ENCODE assay signal across 13 cellular contexts in the genomic region with DNA sequence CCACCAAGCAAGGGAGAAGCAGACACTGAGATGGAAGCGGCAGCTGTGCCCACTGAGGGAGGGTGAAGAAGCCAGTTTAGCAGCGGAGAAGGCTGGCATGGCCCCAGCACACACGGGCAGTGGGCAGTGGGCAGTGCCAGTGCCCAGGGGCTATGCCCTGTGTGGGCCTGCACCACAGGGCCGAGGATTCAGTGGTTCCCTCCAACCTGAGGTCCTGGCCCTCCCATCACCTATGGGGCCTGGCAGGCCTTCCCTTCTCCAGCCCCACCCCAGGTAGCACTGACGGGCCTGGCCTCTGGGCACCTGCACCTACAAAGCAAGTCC.
DNase-seq lines count a peak whose midpoint lies in the region; ATAC-seq, FAIRE-seq and TF ChIP-seq lines count a peak whose summit lies in the region.
"Had no signal": no experiment of that assay in that cellular context is flagged by ENCODE, and none has a peak within 500 bp of the region (broad histone marks: within the 10 kb centered on the region; RNA-seq: fewer than 3 reads in every experiment).

No MANE protein-coding gene starts in this region.

- peaks cover 5% of the 10 kb centered on the region for H3K36me3 Mint-ChIP-seq in activated T-cell treated with anti-CD3 and anti-CD28 coated beads, Interleukin-2, amount 50 U/mL, for 24 hours (ENCODE audit: low read depth)
- H3K36me3 Mint-ChIP-seq in stimulated activated naive CD8-positive, alpha-beta T cell treated with anti-CD3 and anti-CD28 coated beads, Interleukin-15, Interleukin-2, amounts not matched to agents 100 ng/mL and 50 ng/mL, for 24 hours (ENCODE audit: low read depth) = no peaks in the 10 kb centered on the region

- H3K27me3 ChIP-seq in PC-3 (ENCODE audit: low read length) (no peaks in the 10 kb centered on the region), dorsolateral prefrontal cortex (no peaks in the 10 kb centered on the region), suprapubic skin (no peaks in the 10 kb centered on the region)
- H3K27me3 ChIP-seq: adrenal gland, tibial artery had no signal

- TF ChIP-seq CTCF in PC-3 (conservative IDR thresholded peaks at IDR 0.05; ENCODE audit: low read depth, low read length) = 0 out of 2 replicates have a peak, but pooled peaks have one; percentile 11
- peak in 12 of 56 donors; percentile 0 to 35 (median 10) for TF ChIP-seq CTCF in dorsolateral prefrontal cortex (IDR thresholded peaks at IDR 0.05 in 54 of 56, conservative IDR thresholded peaks at IDR 0.05 in 2 of 56; ENCODE audit: low read depth in 1 of 56, partially characterized antibody in 56 of 56)
- TF ChIP-seq CTCF in suprapubic skin (IDR thresholded peaks at IDR 0.05) = no peak
- no peak for TF ChIP-seq CTCF in GM13976 (IDR thresholded peaks at IDR 0.05; ENCODE audit: borderline replicate concordance, control extremely low read depth, extremely low read depth, insufficient read depth, missing control alignments)

- TF ChIP-seq POLR2A in suprapubic skin (IDR thresholded peaks at IDR 0.05) = no peak

- H3K9me3 ChIP-seq in PC-3 (ENCODE audit: low read length) (no peaks in the 10 kb centered on the region), suprapubic skin (no peaks in the 10 kb centered on the region)
- H3K9me3 ChIP-seq: adrenal gland, tibial artery had no signal

- H3K9me3 Mint-ChIP-seq in activated T-cell treated with anti-CD3 and anti-CD28 coated beads, Interleukin-2, amount 50 U/mL, for 24 hours = no peaks in the 10 kb centered on the region
- H3K9me3 Mint-ChIP-seq in stimulated activated naive CD8-positive, alpha-beta T cell treated with anti-CD3 and anti-CD28 coated beads, Interleukin-15, Interleukin-2, amounts not matched to agents 100 ng/mL and 50 ng/mL, for 24 hours = no peaks in the 10 kb centered on the region

- no peak for DNase-seq in activated T-cell treated with anti-CD3 and anti-CD28 coated beads, Interleukin-2, amount 50 U/mL, for 24 hours
- DNase-seq in activated T-cell treated with anti-CD3 and anti-CD28 coated beads, Interleukin-2, amount 50 U/mL, for 48 hours = no peak
- DNase-seq in PC-3 (no peak), dorsolateral prefrontal cortex (no peak), urothelium cell line (ENCODE audit: low spot score) (no peak), suprapubic skin (ENCODE audit: low spot score in 2 of 2) (no peak), GM13976 (ENCODE audit: low spot score) (no peak)
- DNase-seq: ACHN, adrenal gland, MM.1S, SIG-M5, tibial artery had no signal

- no peak overlapping the region for H3K9ac ChIP-seq in PC-3 (ENCODE audit: low read length)

- no peak overlapping the region for H2AFZ ChIP-seq in PC-3 (ENCODE audit: low read length)

- H3K4me1 Mint-ChIP-seq in activated T-cell treated with anti-CD3 and anti-CD28 coated beads, Interleukin-2, amount 50 U/mL, for 24 hours (ENCODE audit: low read depth) = peaks cover 37% of the 10 kb centered on the region
- peaks cover 46% of the 10 kb centered on the region for H3K4me1 Mint-ChIP-seq in stimulated activated naive CD8-positive, alpha-beta T cell treated with anti-CD3 and anti-CD28 coated beads, Interleukin-15, Interleukin-2, amounts not matched to agents 100 ng/mL and 50 ng/mL, for 24 hours (ENCODE audit: low read depth)

- H3K4me3 Mint-ChIP-seq in activated T-cell treated with anti-CD3 and anti-CD28 coated beads, Interleukin-2, amount 50 U/mL, for 24 hours = no peak overlapping the region
- no peak overlapping the region for H3K4me3 Mint-ChIP-seq in stimulated activated naive CD8-positive, alpha-beta T cell treated with anti-CD3 and anti-CD28 coated beads, Interleukin-15, Interleukin-2, amounts not matched to agents 100 ng/mL and 50 ng/mL, for 24 hours

- no peak for ATAC-seq in PC-3

- TF ChIP-seq EP300 in suprapubic skin (IDR thresholded peaks at IDR 0.05) = no peak

- peaks cover 55% of the 10 kb centered on the region for H3K4me1 ChIP-seq in PC-3 (ENCODE audit: insufficient read depth, low read length)
- H3K4me1 ChIP-seq in suprapubic skin = peaks cover 48% of the 10 kb centered on the region

- H3K27ac ChIP-seq in PC-3 (ENCODE audit: low read length) (no peak overlapping the region), dorsolateral prefrontal cortex (peak overlapping the region; percentile 84 to 100 (median 98)), suprapubic skin (no peak overlapping the region)
- H3K27ac ChIP-seq: tibial artery had no signal

- no peak for FAIRE-seq in urothelium cell line (lab: Jason Lieb, UNC)

- no peaks in the 10 kb centered on the region for H3K9me2 ChIP-seq in PC-3 (replicated peaks; ENCODE audit: low read length)

- H3K36me3 ChIP-seq in PC-3 (ENCODE audit: low read depth, low read length) (no peaks in the 10 kb centered on the region), suprapubic skin (no peaks in the 10 kb centered on the region)
- H3K36me3 ChIP-seq: adrenal gland had no signal

- H3K4me2 ChIP-seq in PC-3 (ENCODE audit: low read length) = no peak overlapping the region

- H3F3A ChIP-seq in PC-3 (ENCODE audit: low read length, unreplicated experiment) = no peaks in the 10 kb centered on the region

- WGBS in suprapubic skin = 90% methylated on average over 4 of the region's 5 CpGs

- no peaks in the 10 kb centered on the region for H3K27me3 Mint-ChIP-seq in activated T-cell treated with anti-CD3 and anti-CD28 coated beads, Interleukin-2, amount 50 U/mL, for 24 hours
- no peaks in the 10 kb centered on the region for H3K27me3 Mint-ChIP-seq in stimulated activated naive CD8-positive, alpha-beta T cell treated with anti-CD3 and anti-CD28 coated beads, Interleukin-15, Interleukin-2, amounts not matched to agents 100 ng/mL and 50 ng/mL, for 24 hours

- BruUV-seq in PC-3 (replicated peaks; lab: Mats Ljungman, UMichigan) = no TSS peak

- peaks cover 18% of the 10 kb centered on the region for H3K79me2 ChIP-seq in PC-3 (ENCODE audit: low read length)

- peak overlapping the region; percentile 60 for H3K27ac Mint-ChIP-seq in activated T-cell treated with anti-CD3 and anti-CD28 coated beads, Interleukin-2, amount 50 U/mL, for 24 hours
- peak overlapping the region; percentile 77 for H3K27ac Mint-ChIP-seq in stimulated activated naive CD8-positive, alpha-beta T cell treated with anti-CD3 and anti-CD28 coated beads, Interleukin-15, Interleukin-2, amounts not matched to agents 100 ng/mL and 50 ng/mL, for 24 hours

- H4K20me1 ChIP-seq in PC-3 (ENCODE audit: low read length) = no peaks in the 10 kb centered on the region

- POLR2A ChIA-PET in PC-3 (lab: Charles Lee; ENCODE audit: unreplicated experiment) = no interaction called here

- intact Hi-C loops in PC-3 (cut with micrococcal nuclease) (no loop called here), dorsolateral prefrontal cortex (cut with DNase I) (no loop called here)

- CTCF ChIA-PET in PC-3 (lab: Charles Lee) = no interaction called here

- in situ Hi-C loops in GM13976 (cut with MboI; ENCODE audit: low sequenced_read_pairs, unreplicated experiment) = no loop called here

- no peak overlapping the region for H3K4me3 ChIP-seq in PC-3 (ENCODE audit: low read length)
- peak overlapping the region in 5 of 59 donors; percentile 21 to 47 (median 37) for H3K4me3 ChIP-seq in dorsolateral prefrontal cortex
- H3K4me3 ChIP-seq in suprapubic skin = no peak overlapping the region
- H3K4me3 ChIP-seq: adrenal gland, tibial artery had no signal

Comparison
In these comparisons a context has a peak if more than half of its experiments do, and no peak if none do; other contexts are left out.
1. H3K27ac ChIP-seq: peak in dorsolateral prefrontal cortex (59 of 59); none in PC-3 (single experiment) and suprapubic skin (single experiment).